19 cellular contexts compared by ENCODE assay signal in the genomic region with DNA sequence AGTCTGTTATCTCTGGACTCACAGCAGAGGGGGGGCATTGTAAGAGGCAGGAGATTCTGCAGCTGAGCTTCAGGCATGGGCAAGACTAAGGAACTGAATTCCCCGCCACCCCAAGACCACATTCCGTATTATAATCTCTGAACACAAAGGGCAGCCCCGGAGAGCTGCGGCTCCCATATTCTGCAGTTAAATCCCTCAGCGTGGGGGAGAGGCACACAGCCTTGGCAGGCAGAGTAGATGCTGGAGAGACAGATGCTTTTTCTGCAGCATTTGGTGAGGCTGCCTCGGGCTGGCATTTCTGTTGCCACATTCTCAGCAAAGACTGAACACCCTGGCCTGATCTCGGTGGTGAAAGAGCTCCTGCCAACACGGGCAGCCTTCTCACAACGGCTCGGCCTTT. TPM values are rescaled to one million over a fixed set of nuclear protein-coding genes. Genes with fewer than 3 reads are reported as not detected.
DNase-seq lines count a peak whose midpoint lies in the region; ATAC-seq lines count a peak whose summit lies in the region.
"Had no signal": no experiment of that assay in that cellular context is flagged by ENCODE, and none has a peak within 500 bp of the region (broad histone marks: within the 10 kb centered on the region; RNA-seq: fewer than 3 reads in every experiment).

No MANE protein-coding gene starts in this region.

- H3K9me3 ChIP-seq in GM23248 (ENCODE audit: low read depth) = no peaks in the 10 kb centered on the region
- H3K9me3 ChIP-seq in adipocyte (ENCODE audit: control insufficient read depth, low read length) = no peaks in the 10 kb centered on the region
- no peaks in the 10 kb centered on the region for H3K9me3 ChIP-seq in iPS-18a (ENCODE audit: control insufficient read depth, low read depth, low read length)
- H3K9me3 ChIP-seq: BLaER1 treated with 17β-estradiol and CSF1 and Interleukin-3, amounts not matched to agents 10 nM and 100 nM; prostate gland; SJSA1 had no signal

- DNase-seq in GM23248 (peak; percentile 6), adipocyte (ENCODE audit: low read depth) (peak; percentile 30), posterior cingulate gyrus (peak in 7 of 10 donors; percentile 44 to 93 (median 74)), NCI-H2171 treated with DMSO at 0.1 percent for 48 hours (lab: John Stamatoyannopoulos, UW) (no peak), NCI-H2171 (lab: John Stamatoyannopoulos, UW) (no peak)
- DNase-seq: activated CD8-positive, alpha-beta memory T cell treated with anti-CD3 and anti-CD28 coated beads, Interleukin-2, amount 50 U/mL, for 48 hours; activated naive CD8-positive, alpha-beta T cell treated with anti-CD3 and anti-CD28 coated beads, Interleukin-2, amount 50 U/mL, for 24 hours; effector memory CD4-positive, alpha-beta T cell; NCI-H187 treated with DMSO at 0.1 percent for 48 hours; stimulated activated CD4-positive, alpha-beta T cell treated with anti-CD3 and anti-CD28 coated beads, Interleukin-4, amount 100 ng/mL, for 1 hour had no signal

- in situ Hi-C loops in GM23248 (cut with MboI) = no loop called here

- intact Hi-C loops in posterior cingulate gyrus (cut with DNase I) = no loop called here

- peaks cover 12% of the 10 kb centered on the region; the same call in 1 of the 2 replicates for H3F3A ChIP-seq in GM23248 (ENCODE audit: insufficient read depth)

- peaks cover 11% of the 10 kb centered on the region for H3K4me1 ChIP-seq in GM23248 (ENCODE audit: insufficient read depth)
- peaks cover 19% of the 10 kb centered on the region for H3K4me1 ChIP-seq in adipocyte (ENCODE audit: control insufficient read depth, insufficient read depth, low read length)
- peaks cover 24% of the 10 kb centered on the region for H3K4me1 ChIP-seq in iPS-18a (ENCODE audit: control insufficient read depth, low read depth, low read length)
- H3K4me1 ChIP-seq: SJSA1 had no signal

- 47 to 56% methylated on average over 10 of the region's 10 CpGs for WGBS in GM23248 (ENCODE audit: low coverage in 1 of 2, low lambda C conversion rate in 2 of 2, missing lambda C conversion rate in 2 of 2), 2 experiments

- H3K9ac ChIP-seq in GM23248 (peak overlapping the region; percentile 36; the same call in 1 of the 2 replicates), adipocyte (ENCODE audit: low read length) (peak overlapping the region; percentile 47), iPS-18a (ENCODE audit: low read length) (peak overlapping the region; percentile 51)
- H3K9ac ChIP-seq: KMS-11 had no signal

- H3K4me2 ChIP-seq in GM23248 (ENCODE audit: unreplicated experiment) = peak overlapping the region; percentile 9
- H3K4me2 ChIP-seq: BLaER1 treated with 17β-estradiol and CSF1 and Interleukin-3, amounts not matched to agents 10 nM and 100 nM; KMS-11 had no signal

- no peaks in the 10 kb centered on the region; the same call in 1 of the 2 replicates for H4K20me1 ChIP-seq in GM23248 (ENCODE audit: insufficient read depth)

- ATAC-seq in HG03565 (IDR thresholded peaks at IDR 0.05; ENCODE audit: unreplicated experiment) = no peak
- no peak for ATAC-seq in GM18858 (IDR thresholded peaks at IDR 0.05; ENCODE audit: unreplicated experiment)
- ATAC-seq: activated naive CD8-positive, alpha-beta T cell treated with anti-CD3 and anti-CD28 coated beads, Interleukin-2, amount 50 U/mL, for 24 hours; HCT116; stimulated activated memory B cell treated with anti-CD40 and anti-IgM and Interleukin-4, amounts not matched to agents 10 μg/mL and 1 μg/mL and 100 μg/mL, for 72 hours had no signal

- H3K27me3 ChIP-seq in GM23248 (replicated peaks; ENCODE audit: insufficient read depth) (no peaks in the 10 kb centered on the region), adipocyte (replicated peaks; ENCODE audit: control insufficient read depth, insufficient read depth, low read length) (no peaks in the 10 kb centered on the region), iPS-18a (ENCODE audit: control insufficient read depth, insufficient read depth, low read length) (no peaks in the 10 kb centered on the region)
- H3K27me3 ChIP-seq: BLaER1 treated with 17β-estradiol and CSF1 and Interleukin-3, amounts not matched to agents 10 nM and 100 nM; SJSA1 had no signal

- H3K27ac ChIP-seq in GM23248 (peak overlapping the region; percentile 43; the same call in 1 of the 2 replicates), iPS-18a (ENCODE audit: low read length) (peak overlapping the region; percentile 75)
- H3K27ac ChIP-seq: BLaER1 treated with 17β-estradiol and CSF1 and Interleukin-3, amounts not matched to agents 10 nM and 100 nM; KMS-11; prostate gland; SJSA1 had no signal

- H3K9me2 ChIP-seq in GM23248 (ENCODE audit: insufficient read depth) = no peaks in the 10 kb centered on the region

- H3K4me3 ChIP-seq in GM23248 = no peak overlapping the region
- H3K4me3 ChIP-seq in adipocyte (ENCODE audit: low read length) = peak overlapping the region; percentile 48
- H3K4me3 ChIP-seq in iPS-18a (ENCODE audit: low read length) = peak overlapping the region; percentile 37
- H3K4me3 ChIP-seq: BLaER1 treated with 17β-estradiol and CSF1 and Interleukin-3, amounts not matched to agents 10 nM and 100 nM; prostate gland; SJSA1 had no signal

- peak overlapping the region; percentile 22; the same call in 1 of the 2 replicates for H2AFZ ChIP-seq in GM23248

- H3K36me3 ChIP-seq in GM23248 (ENCODE audit: low read depth) = peaks cover 7% of the 10 kb centered on the region; the same call in 1 of the 2 replicates
- H3K36me3 ChIP-seq in adipocyte (ENCODE audit: control insufficient read depth, insufficient read depth, low read length, severe bottlenecking) = no peaks in the 10 kb centered on the region
- peaks cover 66% of the 10 kb centered on the region for H3K36me3 ChIP-seq in iPS-18a (ENCODE audit: control insufficient read depth, low read depth, low read length)
- H3K36me3 ChIP-seq: prostate gland had no signal

- peaks cover 17% of the 10 kb centered on the region for H3K79me2 ChIP-seq in GM23248 (ENCODE audit: insufficient read depth)

RNA-seq across cellular contexts. Expression of a gene that starts 12.9 kb away (rescaled TPM):
- 9.1 and 11.6 TPM in 2 replicates for total RNA-seq in GM23248 (2014; rRNA removed; shearing (Covaris generic))
- polyA plus RNA-seq in GM23248 (2016; fragmentation: Nextera tagmentation; extraction: Ambion mirVana) = 11.9 and 12.6 TPM in 2 replicates

RNA-seq across cellular contexts. Expression of a gene that starts 15.0 kb away (rescaled TPM):
- 114 and 141 TPM in 2 replicates for total RNA-seq in GM23248 (2014; rRNA removed; shearing (Covaris generic))
- 151 and 159 TPM in 2 replicates for polyA plus RNA-seq in GM23248 (2016; fragmentation: Nextera tagmentation; extraction: Ambion mirVana)

RNA-seq across cellular contexts. Expression of a gene that starts 42.2 kb away (rescaled TPM):
- 113 and 118 TPM in 2 replicates for total RNA-seq in GM23248 (2014; rRNA removed; shearing (Covaris generic))
- 45.8 and 48.8 TPM in 2 replicates for polyA plus RNA-seq in GM23248 (2016; fragmentation: Nextera tagmentation; extraction: Ambion mirVana)

RNA-seq across cellular contexts. Expression of a gene that starts 56.7 kb away (rescaled TPM):
- 50.7 and 57.4 TPM in 2 replicates for total RNA-seq in GM23248 (2014; rRNA removed; shearing (Covaris generic))
- polyA plus RNA-seq in GM23248 (2016; fragmentation: Nextera tagmentation; extraction: Ambion mirVana) = 23.0 TPM in 2 replicates

Comparison
In these comparisons a context has a peak if more than half of its experiments do, and no peak if none do; other contexts are left out.
1. DNase-seq: peak in GM23248 (single experiment), adipocyte (single experiment) and posterior cingulate gyrus (7 of 10); none in NCI-H2171 treated with DMSO at 0.1 percent for 48 hours (single experiment) and NCI-H2171 (single experiment).
2. Peak in every context shown above with its lines, with median percentiles within 50 percentile points of each other: H3K9ac ChIP-seq.